Comparison of ENCODE assay signal across 11 cellular contexts in genomic region chr20:62132421-62132820, GRCh38. TPM values are rescaled to one million over a fixed set of nuclear protein-coding genes. Genes with fewer than 3 reads are reported as not detected.
A peak's percentile ranks its signal among the peaks of the same experiment; 100 is the strongest.
DNase-seq lines count a peak whose midpoint lies in the region; ATAC-seq and TF ChIP-seq lines count a peak whose summit lies in the region.
"Had no signal": no experiment of that assay in that cellular context is flagged by ENCODE, and none has a peak within 500 bp of the region (broad histone marks: within the 10 kb centered on the region; RNA-seq: fewer than 3 reads in every experiment).

No MANE protein-coding gene starts in this region.

- TF ChIP-seq CTCF in WTC11 (IDR thresholded peaks at IDR 0.05) (no peak), body of pancreas (IDR thresholded peaks at IDR 0.05) (no peak)

- H3K4me3 Mint-ChIP-seq in activated CD4-positive, alpha-beta T cell treated with anti-CD3 and anti-CD28 coated beads, Interleukin-2, amount 10 ng/mL, durations not matched to agents 24 days and 14 days, result peak overlapping the region; percentile 9
- no peak overlapping the region for H3K4me3 Mint-ChIP-seq in WTC11
- H3K4me3 Mint-ChIP-seq in stimulated activated effector memory CD8-positive, alpha-beta T cell treated with anti-CD3 and anti-CD28 coated beads, Interleukin-12 subunit alpha, Interleukin-12 subunit beta, amount 100 ng/mL, for 72 hours, result peak overlapping the region; percentile 25

- no peaks in the 10 kb centered on the region for H3K9me3 Mint-ChIP-seq in activated CD4-positive, alpha-beta T cell treated with anti-CD3 and anti-CD28 coated beads, Interleukin-2, amount 10 ng/mL, durations not matched to agents 24 days and 14 days
- no peaks in the 10 kb centered on the region for H3K9me3 Mint-ChIP-seq in WTC11
- H3K9me3 Mint-ChIP-seq in stimulated activated effector memory CD8-positive, alpha-beta T cell treated with anti-CD3 and anti-CD28 coated beads, Interleukin-12 subunit alpha, Interleukin-12 subunit beta, amount 100 ng/mL, for 72 hours, result no peaks in the 10 kb centered on the region

- intact Hi-C loops in activated CD4-positive, alpha-beta T cell treated with anti-CD3 and anti-CD28 coated beads, Interleukin-2, amount 10 ng/mL, durations not matched to agents 24 days and 14 days (cut with micrococcal nuclease), result no loop called here
- intact Hi-C loops in left cardiac atrium (cut with DNase I) (no loop called here), body of pancreas (cut with DNase I) (no loop called here)

- H3K36me3 ChIP-seq in body of pancreas (replicated peaks in 1 of 2; ENCODE audit: insufficient read depth in 1 of 2, low read depth in 2 of 2), result peaks cover 7 to 41% of the 10 kb centered on the region in 2 donors

- ATAC-seq in WTC11 (no peak), left cardiac atrium (peak in 1 of 2 donors; percentile 7), HG03571 (IDR thresholded peaks at IDR 0.05; ENCODE audit: unreplicated experiment) (no peak), body of pancreas (no peak)
- ATAC-seq in stimulated activated effector memory CD8-positive, alpha-beta T cell treated with anti-CD3 and anti-CD28 coated beads, Interleukin-12 subunit alpha, Interleukin-12 subunit beta, amount 100 ng/mL, for 72 hours, result no peak

- H3K27me3 ChIP-seq in body of pancreas, result no peaks in the 10 kb centered on the region
- H3K27me3 ChIP-seq: SJSA1 had no signal

- no peak for TF ChIP-seq POLR2A in body of pancreas (IDR thresholded peaks at IDR 0.05)

- 86 to 87% methylated on average over 7 of the region's 7 CpGs for WGBS in body of pancreas, 2 donors

- H3K27ac ChIP-seq in body of pancreas, result peak overlapping the region in 2 of 4 donors; percentile 18 to 22
- H3K27ac ChIP-seq: SJSA1 had no signal

- no peak for DNase-seq in activated CD4-positive, alpha-beta T cell treated with anti-CD3 and anti-CD28 coated beads, Interleukin-2, amount 10 ng/mL, durations not matched to agents 24 days and 14 days
- no peak for DNase-seq in activated CD4-positive, alpha-beta T cell treated with anti-CD3 and anti-CD28 coated beads, Interleukin-2, amount 50 U/mL, for 4 hours
- DNase-seq in WTC11 (ENCODE audit: low spot score), result no peak
- DNase-seq in left cardiac atrium, result peak; percentile 69
- no peak for DNase-seq in stimulated activated effector memory CD8-positive, alpha-beta T cell treated with anti-CD3 and anti-CD28 coated beads, Interleukin-12 subunit alpha, Interleukin-12 subunit beta, amount 100 ng/mL, for 72 hours (ENCODE audit: low spot score in 2 of 2)
- no peak for DNase-seq in body of pancreas
- DNase-seq in AG20443 (ENCODE audit: low spot score), result no peak
- DNase-seq: NCI-H1417, NCI-H82 had no signal

- H3K27ac Mint-ChIP-seq in activated CD4-positive, alpha-beta T cell treated with anti-CD3 and anti-CD28 coated beads, Interleukin-2, amount 10 ng/mL, durations not matched to agents 24 days and 14 days, result peak overlapping the region; percentile 48
- H3K27ac Mint-ChIP-seq in WTC11, result peak overlapping the region; percentile 91
- peak overlapping the region; percentile 80 for H3K27ac Mint-ChIP-seq in stimulated activated effector memory CD8-positive, alpha-beta T cell treated with anti-CD3 and anti-CD28 coated beads, Interleukin-12 subunit alpha, Interleukin-12 subunit beta, amount 100 ng/mL, for 72 hours

- peaks cover 62% of the 10 kb centered on the region for H3K36me3 Mint-ChIP-seq in activated CD4-positive, alpha-beta T cell treated with anti-CD3 and anti-CD28 coated beads, Interleukin-2, amount 10 ng/mL, durations not matched to agents 24 days and 14 days (ENCODE audit: low read depth)
- H3K36me3 Mint-ChIP-seq in WTC11, result peaks cover 81% of the 10 kb centered on the region
- H3K36me3 Mint-ChIP-seq in stimulated activated effector memory CD8-positive, alpha-beta T cell treated with anti-CD3 and anti-CD28 coated beads, Interleukin-12 subunit alpha, Interleukin-12 subunit beta, amount 100 ng/mL, for 72 hours, result peaks cover 98% of the 10 kb centered on the region

- CTCF ChIA-PET in WTC11 (lab: Charles Lee), result interaction anchor here (0.5 to 1.5 kb wide), 3 partner anchors 10 to 121 kb away, joined by 3 to 8 read pairs (median 3); no protein-coding TSS in a partner anchor

- no peaks in the 10 kb centered on the region for H3K4me1 ChIP-seq in body of pancreas
- H3K4me1 ChIP-seq: SJSA1 had no signal

- H3K4me3 ChIP-seq in body of pancreas, result no peak overlapping the region
- H3K4me3 ChIP-seq: SJSA1 had no signal

- H3K27me3 Mint-ChIP-seq in activated CD4-positive, alpha-beta T cell treated with anti-CD3 and anti-CD28 coated beads, Interleukin-2, amount 10 ng/mL, durations not matched to agents 24 days and 14 days, result no peaks in the 10 kb centered on the region
- no peaks in the 10 kb centered on the region for H3K27me3 Mint-ChIP-seq in WTC11 (ENCODE audit: low read depth)

- peaks cover 14% of the 10 kb centered on the region for H3K4me1 Mint-ChIP-seq in activated CD4-positive, alpha-beta T cell treated with anti-CD3 and anti-CD28 coated beads, Interleukin-2, amount 10 ng/mL, durations not matched to agents 24 days and 14 days
- no peaks in the 10 kb centered on the region for H3K4me1 Mint-ChIP-seq in WTC11
- H3K4me1 Mint-ChIP-seq in stimulated activated effector memory CD8-positive, alpha-beta T cell treated with anti-CD3 and anti-CD28 coated beads, Interleukin-12 subunit alpha, Interleukin-12 subunit beta, amount 100 ng/mL, for 72 hours, result peaks cover 36% of the 10 kb centered on the region

- no peaks in the 10 kb centered on the region for H3K9me3 ChIP-seq in body of pancreas
- H3K9me3 ChIP-seq: SJSA1 had no signal

- POLR2A ChIA-PET in WTC11 (lab: Charles Lee), result no interaction called here

TF ChIP-seq in WTC11, 78 proteins besides CTCF, POLR2A, EP300 and RAD21 (continues in another document):
- TF ChIP-seq FOXP4 (CRISPR knock-in tag; IDR thresholded peaks at IDR 0.05) (no peak), MXD4 (CRISPR knock-in tag; IDR thresholded peaks at IDR 0.05; ENCODE audit: borderline replicate concordance) (no peak), TP53 (CRISPR knock-in tag; IDR thresholded peaks at IDR 0.05) (no peak), PRRX2 (CRISPR knock-in tag; IDR thresholded peaks at IDR 0.05) (no peak), IRF1 (CRISPR knock-in tag; IDR thresholded peaks at IDR 0.05) (no peak)

RNA-seq across cellular contexts. Expression of gene LSM14B, which starts 10.1 kb away (rescaled TPM):
- total RNA-seq in activated CD4-positive, alpha-beta T cell treated with anti-CD3 and anti-CD28 coated beads, Interleukin-2, amount 10 ng/mL, durations not matched to agents 24 days and 14 days, result 44.0 and 45.3 TPM in 2 replicates
- total RNA-seq in WTC11 (2021) (67.4 to 73.5 TPM (median 69.7 TPM) in 3 replicates), left cardiac atrium (10 to 100 TPM; 36.8 to 38.1 TPM), body of pancreas (10 to 100 TPM; 11.5 to 12.2 TPM)

RNA-seq across cellular contexts. Expression of gene PSMA7, which starts 10.8 kb away (rescaled TPM):
- 434 and 449 TPM in 2 replicates for total RNA-seq in activated CD4-positive, alpha-beta T cell treated with anti-CD3 and anti-CD28 coated beads, Interleukin-2, amount 10 ng/mL, durations not matched to agents 24 days and 14 days
- 315 to 364 TPM (median 321 TPM) in 3 replicates for total RNA-seq in WTC11 (2021)
- total RNA-seq in left cardiac atrium, result 100 to 1,000 TPM; 174 to 210 TPM
- total RNA-seq in body of pancreas, result 100 to 1,000 TPM; 174 to 176 TPM

RNA-seq across cellular contexts. Expression of gene SS18L1, which starts 11.1 kb away (rescaled TPM):
- 26.7 and 29.0 TPM in 2 replicates for total RNA-seq in activated CD4-positive, alpha-beta T cell treated with anti-CD3 and anti-CD28 coated beads, Interleukin-2, amount 10 ng/mL, durations not matched to agents 24 days and 14 days
- total RNA-seq in WTC11 (2021) (29.4 to 34.1 TPM (median 29.8 TPM) in 3 replicates), left cardiac atrium (1 to 10 TPM; 7.6 to 7.7 TPM), body of pancreas (10 to 100 TPM; 11.4 to 14.5 TPM)

RNA-seq across cellular contexts. Expression of gene MTG2, which starts 50.4 kb away (rescaled TPM):
- 43.0 and 44.4 TPM in 2 replicates for total RNA-seq in activated CD4-positive, alpha-beta T cell treated with anti-CD3 and anti-CD28 coated beads, Interleukin-2, amount 10 ng/mL, durations not matched to agents 24 days and 14 days
- total RNA-seq in WTC11 (2021) (26.6 to 33.0 TPM (median 27.9 TPM) in 3 replicates), left cardiac atrium (10 to 100 TPM; 19.1 to 28.9 TPM), body of pancreas (10 to 100 TPM in 1 of 2 donors, 1 to 10 TPM in 1; 8.8 to 16.5 TPM)
